1 cellular context compared by ENCODE assay signal in the genomic region with DNA sequence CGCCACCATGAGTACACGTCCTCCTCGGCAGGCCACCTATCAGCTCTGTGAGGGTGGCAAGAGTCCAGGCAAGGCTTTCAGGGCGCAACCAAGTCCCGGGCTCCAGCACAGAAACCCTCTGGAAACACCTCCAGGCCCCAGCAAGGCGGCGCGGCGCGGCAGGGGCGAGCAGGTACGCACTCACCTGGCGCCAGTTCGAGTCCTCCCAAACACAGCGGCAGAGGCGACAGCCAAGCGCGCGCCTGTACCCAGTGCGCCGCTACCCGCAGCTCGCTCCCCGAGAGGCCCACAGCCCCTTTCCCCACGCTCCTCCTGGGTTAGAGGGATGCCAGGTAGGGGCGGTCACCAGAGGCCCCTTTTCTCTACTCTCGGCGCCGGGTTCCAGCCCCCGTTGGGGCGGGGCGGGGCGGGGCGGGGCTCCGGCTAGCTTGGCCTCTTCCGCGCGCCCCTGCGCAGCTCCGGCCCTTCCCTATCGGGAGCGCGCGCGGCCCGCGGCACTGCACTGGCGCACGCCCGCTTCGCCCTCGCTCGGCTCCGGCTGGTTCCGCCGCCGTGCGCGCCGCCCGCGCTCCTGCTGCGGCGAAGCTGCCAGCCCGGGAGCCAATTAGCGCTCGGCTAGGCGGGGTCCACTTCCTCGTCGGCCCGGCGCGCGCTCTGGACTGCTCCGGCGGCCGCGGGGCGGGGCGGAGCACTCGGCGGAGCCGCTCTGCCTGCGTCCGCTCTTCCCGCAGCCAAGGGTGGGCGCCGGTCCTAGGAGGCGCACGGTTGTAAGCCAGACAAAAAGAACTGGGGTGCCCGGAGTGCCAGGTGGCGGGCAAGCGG.
TF ChIP-seq lines count a peak whose summit lies in the region.

A gene (minus strand): TSS at position 332 of the 822 bp plus-strand sequence. CDS start 5,040 bp downstream, outside the sequence.
A gene with protein sequence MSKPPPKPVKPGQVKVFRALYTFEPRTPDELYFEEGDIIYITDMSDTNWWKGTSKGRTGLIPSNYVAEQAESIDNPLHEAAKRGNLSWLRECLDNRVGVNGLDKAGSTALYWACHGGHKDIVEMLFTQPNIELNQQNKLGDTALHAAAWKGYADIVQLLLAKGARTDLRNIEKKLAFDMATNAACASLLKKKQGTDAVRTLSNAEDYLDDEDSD (plus strand): TSS at position 691 of the 822 bp plus-strand sequence. CDS start 179 bp downstream, outside the sequence.

TF ChIP-seq in H1, 55 proteins besides CTCF, POLR2A, EP300 and RAD21 (continued from another document):
- TF ChIP-seq HDAC6 (IDR thresholded peaks at IDR 0.05; ENCODE audit: low read depth, low read length) (no peak), ZNF274 (IDR thresholded peaks at IDR 0.05; ENCODE audit: borderline replicate concordance, extremely low read depth, low read length) (no peak)
TF ChIP-seq in H1: peak in this region for 10.
